ENCODE assay signal across 11 cellular contexts in the genomic region with DNA sequence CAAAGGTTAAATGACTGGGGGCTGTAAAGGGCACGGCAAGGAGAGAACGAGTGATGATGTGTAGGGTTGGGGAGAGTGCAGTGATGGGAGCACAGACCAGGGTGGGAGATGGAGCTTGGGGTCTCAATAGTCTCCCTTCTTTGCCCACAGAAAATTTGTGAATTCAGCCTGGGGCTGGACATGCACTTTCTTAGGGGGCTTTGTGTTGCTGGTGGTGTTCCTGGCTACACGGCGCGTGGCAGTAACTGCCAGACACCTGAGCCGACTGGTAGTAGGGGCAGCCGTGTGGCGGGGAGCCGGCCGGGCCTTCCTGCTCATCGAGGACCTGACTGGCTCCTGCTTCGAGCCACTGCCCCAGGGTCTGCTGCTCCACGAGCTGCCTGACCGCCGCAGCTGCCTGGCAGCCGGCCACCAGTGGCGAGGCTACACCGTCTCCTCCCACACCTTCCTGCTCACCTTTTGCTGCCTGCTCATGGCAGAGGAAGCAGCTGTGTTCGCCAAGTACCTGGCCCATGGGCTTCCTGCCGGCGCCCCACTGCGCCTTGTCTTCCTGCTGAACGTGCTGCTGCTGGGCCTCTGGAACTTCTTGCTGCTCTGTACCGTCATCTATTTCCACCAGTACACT. TPM values are rescaled to one million over a fixed set of nuclear protein-coding genes. Genes with fewer than 3 reads are reported as not detected.
DNase-seq lines count a peak whose midpoint lies in the region; ATAC-seq and TF ChIP-seq lines count a peak whose summit lies in the region.
"Had no signal": no experiment of that assay in that cellular context is flagged by ENCODE, and none has a peak within 500 bp of the region (broad histone marks: within the 10 kb centered on the region; RNA-seq: fewer than 3 reads in every experiment).

No MANE protein-coding gene starts in this region.

- peaks cover 14% of the 10 kb centered on the region for H3K4me1 Mint-ChIP-seq in Caco-2 (ENCODE audit: low read depth, unreplicated experiment)
- peaks cover 31% of the 10 kb centered on the region for H3K4me1 Mint-ChIP-seq in activated naive CD8-positive, alpha-beta T cell treated with anti-CD3 and anti-CD28 coated beads for 36 hours

- no peak overlapping the region for H3K18ac ChIP-seq in neuronal stem cell (ENCODE audit: low read length)

- H3K79me1 ChIP-seq in neuronal stem cell (ENCODE audit: low read depth, low read length), result no peaks in the 10 kb centered on the region

- no peak overlapping the region for H2BK5ac ChIP-seq in neuronal stem cell (ENCODE audit: low read length)

- no peak overlapping the region for H3K4me3 Mint-ChIP-seq in Caco-2 (ENCODE audit: unreplicated experiment)
- H3K4me3 Mint-ChIP-seq in activated naive CD8-positive, alpha-beta T cell treated with anti-CD3 and anti-CD28 coated beads for 36 hours, result peak overlapping the region; percentile 22

- no peak overlapping the region for H3K27ac ChIP-seq in neuronal stem cell (replicated peaks; ENCODE audit: low read length)

- no peaks in the 10 kb centered on the region; the same call in 1 of the 2 replicates for H3K36me3 ChIP-seq in Caco-2 (ENCODE audit: control insufficient read depth, insufficient read depth, low read length)
- peaks cover 0 to 2% of the 10 kb centered on the region in 2 donors for H3K36me3 ChIP-seq in neuronal stem cell (replicated peaks in 1 of 2; ENCODE audit: control insufficient read depth in 2 of 2, insufficient read depth in 2 of 2, low read length in 2 of 2)

- no peak overlapping the region for H3K4ac ChIP-seq in neuronal stem cell (ENCODE audit: low read length)

- CTCF ChIA-PET in Caco-2 (lab: Charles Lee), result no interaction called here

- no peak overlapping the region for H3K9ac ChIP-seq in neuronal stem cell (ENCODE audit: low read depth, low read length, poor library complexity)

- no peak for TF ChIP-seq CTCF in Caco-2 (IDR thresholded peaks at IDR 0.05; ENCODE audit: insufficient read depth in 1 of 2, low read depth in 1 of 2, low read length in 1 of 2, severe bottlenecking in 1 of 2, unreplicated experiment in 1 of 2)

- WGBS in neuronal stem cell (ENCODE audit: extremely low coverage in 2 of 2, insufficient read length in 2 of 2, insufficient replicate concordance in 1 of 2), 2 donors, result no CpG with 5 or more reads among the region's 24 CpGs

- no peaks in the 10 kb centered on the region for H3K36me3 Mint-ChIP-seq in Caco-2 (ENCODE audit: insufficient read depth, unreplicated experiment)
- H3K36me3 Mint-ChIP-seq in activated naive CD8-positive, alpha-beta T cell treated with anti-CD3 and anti-CD28 coated beads for 36 hours, result peaks cover 10% of the 10 kb centered on the region
- H3K36me3 Mint-ChIP-seq: brain had no signal

- H3K23ac ChIP-seq in neuronal stem cell (ENCODE audit: low read depth, low read length, poor library complexity), result peak overlapping the region; percentile 10

- no peaks in the 10 kb centered on the region for H3K27me3 Mint-ChIP-seq in Caco-2 (ENCODE audit: insufficient read depth, unreplicated experiment)
- H3K27me3 Mint-ChIP-seq in activated naive CD8-positive, alpha-beta T cell treated with anti-CD3 and anti-CD28 coated beads for 36 hours, result no peaks in the 10 kb centered on the region
- H3K27me3 Mint-ChIP-seq: brain had no signal

- BruUV-seq in Caco-2 (replicated peaks; lab: Mats Ljungman, UMichigan), result no TSS peak

- no peak overlapping the region for H3K4me2 ChIP-seq in neuronal stem cell (ENCODE audit: insufficient read depth, low read length, poor library complexity, severe bottlenecking)

- intact Hi-C loops in Caco-2 (cut with micrococcal nuclease; ENCODE audit: unreplicated experiment), result no loop called here

- peak overlapping the region; percentile 34 for H3K27ac Mint-ChIP-seq in Caco-2 (ENCODE audit: unreplicated experiment)
- H3K27ac Mint-ChIP-seq in activated naive CD8-positive, alpha-beta T cell treated with anti-CD3 and anti-CD28 coated beads for 36 hours, result peak overlapping the region; percentile 89

- H2BK120ac ChIP-seq in neuronal stem cell (ENCODE audit: low read depth, low read length), result no peak overlapping the region

- H3K9me3 ChIP-seq in Caco-2 (no peaks in the 10 kb centered on the region), neuronal stem cell (replicated peaks in 1 of 2; ENCODE audit: control insufficient read depth in 2 of 2, insufficient read depth in 1 of 2, low read depth in 1 of 2, low read length in 2 of 2) (no peaks in the 10 kb centered on the region)

- H2BK12ac ChIP-seq in neuronal stem cell (ENCODE audit: low read length), result peak overlapping the region; percentile 49

- H3K4me1 ChIP-seq in Caco-2 (no peaks in the 10 kb centered on the region; the same call in 1 of the 2 replicates), neuronal stem cell (ENCODE audit: control insufficient read depth in 2 of 2, insufficient read depth in 1 of 2, low read depth in 1 of 2, low read length in 2 of 2) (peaks cover 9 to 10% of the 10 kb centered on the region in 2 donors)

- no peak overlapping the region for H2AFZ ChIP-seq in neuronal stem cell (ENCODE audit: low read length)

- H4K91ac ChIP-seq in neuronal stem cell (ENCODE audit: low read depth, low read length, poor library complexity), result no peak overlapping the region

- peak overlapping the region; percentile 72 for H4K8ac ChIP-seq in neuronal stem cell (ENCODE audit: low read depth, low read length)

- POLR2A ChIA-PET in Caco-2 (lab: Charles Lee), result no interaction called here

- no peak overlapping the region for H3K14ac ChIP-seq in neuronal stem cell (ENCODE audit: low read length)

- no peak overlapping the region for H3K4me3 ChIP-seq in Caco-2 (ENCODE audit: low read depth, low read length)
- no peak overlapping the region for H3K4me3 ChIP-seq in neuronal stem cell (ENCODE audit: low read length in 2 of 2)

- H3K9me3 Mint-ChIP-seq in Caco-2 (ENCODE audit: unreplicated experiment), result no peaks in the 10 kb centered on the region
- no peaks in the 10 kb centered on the region for H3K9me3 Mint-ChIP-seq in activated naive CD8-positive, alpha-beta T cell treated with anti-CD3 and anti-CD28 coated beads for 36 hours
- H3K9me3 Mint-ChIP-seq: brain had no signal

- H2AK5ac ChIP-seq in neuronal stem cell (ENCODE audit: low read depth, low read length), result peak overlapping the region; percentile 46

- H3K27me3 ChIP-seq in Caco-2 (replicated peaks; ENCODE audit: control insufficient read depth, insufficient read depth, low read length) (no peaks in the 10 kb centered on the region), neuronal stem cell (ENCODE audit: control insufficient read depth in 3 of 3, insufficient read depth in 3 of 3, low read depth in 1 of 3, low read length in 3 of 3) (no peaks in the 10 kb centered on the region)

- DNase-seq in Caco-2 (no peak), NCI-H774 (lab: John Stamatoyannopoulos, UW) (peak; percentile 55), neuronal stem cell (ENCODE audit: low spot score) (no peak), MV-4-11 (lab: John Stamatoyannopoulos, UW) (no peak), HuH-7.5 (ENCODE audit: low spot score) (no peak), NCI-H446 treated with DMSO at 0.1 percent for 48 hours (lab: John Stamatoyannopoulos, UW) (no peak)
- DNase-seq in activated naive CD8-positive, alpha-beta T cell treated with anti-CD3 and anti-CD28 coated beads for 36 hours, result peak; percentile 43
- DNase-seq: DND-41, NCI-H187 had no signal

- ATAC-seq in HG02588 (IDR thresholded peaks at IDR 0.05; ENCODE audit: unreplicated experiment), result no peak

- peak overlapping the region; percentile 98 for H2BK15ac ChIP-seq in neuronal stem cell (ENCODE audit: low read length)

RNA-seq across cellular contexts. Expression of gene FITM1, which starts 1.7 kb away (rescaled TPM):
- total RNA-seq in Caco-2 (2022), result 0.39 and 0.44 TPM in 2 replicates
- under 1 TPM in 1 of 2 experiments, not detected in 1; 0.29 TPM for total RNA-seq in activated naive CD8-positive, alpha-beta T cell treated with anti-CD3 and anti-CD28 coated beads for 36 hours
- polyA plus RNA-seq in neuronal stem cell (2013, experiment 1 of 2), result 0.33 TPM
- polyA plus RNA-seq in neuronal stem cell (2013, experiment 2 of 2), result 0.18 TPM

RNA-seq across cellular contexts. Expression of gene PSME1, which starts 3.8 kb away (rescaled TPM):
- 130 and 141 TPM in 2 replicates for total RNA-seq in Caco-2 (2022)
- total RNA-seq in activated naive CD8-positive, alpha-beta T cell treated with anti-CD3 and anti-CD28 coated beads for 36 hours, result 100 to 1,000 TPM; 476 to 479 TPM
- 61.7 TPM for polyA plus RNA-seq in neuronal stem cell (2013, experiment 1 of 2)
- polyA plus RNA-seq in neuronal stem cell (2013, experiment 2 of 2), result 61.2 TPM

RNA-seq across cellular contexts. Expression of gene EMC9, which starts 9.2 kb away (rescaled TPM):
- 31.1 and 32.4 TPM in 2 replicates for total RNA-seq in Caco-2 (2022)
- 10 to 100 TPM; 39.1 to 40.1 TPM for total RNA-seq in activated naive CD8-positive, alpha-beta T cell treated with anti-CD3 and anti-CD28 coated beads for 36 hours
- 18.2 TPM for polyA plus RNA-seq in neuronal stem cell (2013, experiment 1 of 2)
- 17.6 TPM for polyA plus RNA-seq in neuronal stem cell (2013, experiment 2 of 2)

RNA-seq across cellular contexts. Expression of gene PSME2, which starts 14.2 kb away (rescaled TPM):
- 142 and 145 TPM in 2 replicates for total RNA-seq in Caco-2 (2022)
- 100 to 1,000 TPM; 541 to 558 TPM for total RNA-seq in activated naive CD8-positive, alpha-beta T cell treated with anti-CD3 and anti-CD28 coated beads for 36 hours
- 94.4 TPM for polyA plus RNA-seq in neuronal stem cell (2013, experiment 1 of 2)
- 92.0 TPM for polyA plus RNA-seq in neuronal stem cell (2013, experiment 2 of 2)

RNA-seq across cellular contexts. Expression of gene RNF31, which starts 15.1 kb away (rescaled TPM):
- total RNA-seq in Caco-2 (2022), result 72.2 and 77.6 TPM in 2 replicates
- total RNA-seq in activated naive CD8-positive, alpha-beta T cell treated with anti-CD3 and anti-CD28 coated beads for 36 hours, result 10 to 100 TPM; 82.2 to 86.5 TPM
- polyA plus RNA-seq in neuronal stem cell (2013, experiment 1 of 2), result 50.4 TPM
- polyA plus RNA-seq in neuronal stem cell (2013, experiment 2 of 2), result 45.1 TPM

Comparison
In these comparisons a context has a peak if more than half of its experiments do, and no peak if none do; other contexts are left out.
1. DNase-seq: peak in NCI-H774 (single experiment) and activated naive CD8-positive, alpha-beta T cell treated with anti-CD3 and anti-CD28 coated beads for 36 hours (single experiment); none in Caco-2 (0 of 2), neuronal stem cell (single experiment), MV-4-11 (single experiment), HuH-7.5 (single experiment) and NCI-H446 treated with DMSO at 0.1 percent for 48 hours (single experiment).